1 cellular context compared by ENCODE assay signal in genomic region chr12:124913474-124914391, GRCh38.
TF ChIP-seq lines count a peak whose summit lies in the region.

No MANE protein-coding gene starts in this region.

TF ChIP-seq in K562, 482 proteins besides CTCF, POLR2A, EP300 and RAD21 (continued from another document and continues in another):
- TF ChIP-seq MCM7 (IDR thresholded peaks at IDR 0.05) (no peak), TFE3 (CRISPR knock-in tag; IDR thresholded peaks at IDR 0.05) (no peak; the same call in none of the 2 replicates), POU5F1 (IDR thresholded peaks at IDR 0.05; ENCODE audit: borderline replicate concordance, low read depth, low read length, partially characterized antibody) (no peak), ZBTB26 (CRISPR knock-in tag; IDR thresholded peaks at IDR 0.05) (peak; percentile 20; the same call in 1 of the 2 replicates), ZNF398 (CRISPR knock-in tag; IDR thresholded peaks at IDR 0.05) (no peak), JUND (IDR thresholded peaks at IDR 0.05; ENCODE audit: borderline replicate concordance, low read depth, low read length) (peak; percentile 93), JUND (tag; IDR thresholded peaks at IDR 0.05; ENCODE audit: borderline replicate concordance, low read depth, low read length) (peak; percentile 83; the same call in 2 of the 3 replicates), ARID3A (IDR thresholded peaks at IDR 0.05; ENCODE audit: borderline replicate concordance, low read depth, low read length) (no peak; the same call in 1 of the 2 replicates), KLF1 (tag; IDR thresholded peaks at IDR 0.05) (no peak), TBP (optimal IDR thresholded peaks at IDR 0.05; ENCODE audit: low read depth, low read length) (no peak), ZNF212 (CRISPR knock-in tag; IDR thresholded peaks at IDR 0.05) (no peak), ZNF57 (CRISPR knock-in tag; IDR thresholded peaks at IDR 0.05) (no peak), CBFA2T3 (IDR thresholded peaks at IDR 0.05) (no peak), EHMT2 (IDR thresholded peaks at IDR 0.05) (no peak), NR0B1 (IDR thresholded peaks at IDR 0.05; ENCODE audit: partially characterized antibody) (no peak), PTRF (tag; IDR thresholded peaks at IDR 0.05) (no peak), ZNF780A (CRISPR knock-in tag; IDR thresholded peaks at IDR 0.05) (no peak), NKRF (IDR thresholded peaks at IDR 0.05; ENCODE audit: borderline replicate concordance) (no peak; the same call in 1 of the 2 replicates), RHOXF2B (CRISPR knock-in tag; conservative IDR thresholded peaks at IDR 0.05) (no peak), PCBP1 (IDR thresholded peaks at IDR 0.05; ENCODE audit: low read depth, low read length, poor library complexity, severe bottlenecking) (no peak), PHTF2 (CRISPR knock-in tag; IDR thresholded peaks at IDR 0.05) (peak; percentile 94; the same call in 1 of the 2 replicates), SRSF9 (IDR thresholded peaks at IDR 0.05; ENCODE audit: borderline replicate concordance, low read depth, low read length) (no peak), ZNF174 (CRISPR knock-in tag; IDR thresholded peaks at IDR 0.05) (no peak), ZNF76 (CRISPR knock-in tag; IDR thresholded peaks at IDR 0.05; ENCODE audit: borderline replicate concordance) (no peak), SMARCB1 (IDR thresholded peaks at IDR 0.05; ENCODE audit: insufficient read length, low read depth) (no peak), CSDE1 (IDR thresholded peaks at IDR 0.05) (no peak), ZZZ3 (IDR thresholded peaks at IDR 0.05) (no peak), NFXL1 (CRISPR knock-in tag; IDR thresholded peaks at IDR 0.05) (peak; percentile 73; the same call in 1 of the 2 replicates), HCFC1 (IDR thresholded peaks at IDR 0.05; ENCODE audit: low read depth, low read length) (peak; percentile 58; the same call in 1 of the 2 replicates), KDM5B (IDR thresholded peaks at IDR 0.05; ENCODE audit: insufficient replicate concordance, low read depth, low read length) (no peak), ZNF395 (CRISPR knock-in tag; IDR thresholded peaks at IDR 0.05) (no peak), ZNF707 (CRISPR knock-in tag; conservative IDR thresholded peaks at IDR 0.05) (no peak), NCOA4 (IDR thresholded peaks at IDR 0.05; ENCODE audit: partially characterized antibody) (no peak), KLF6 (CRISPR knock-in tag; IDR thresholded peaks at IDR 0.05; ENCODE audit: borderline replicate concordance) (no peak), ATF1 (CRISPR knock-in tag; IDR thresholded peaks at IDR 0.05) (peak; percentile 85), ATF1 (tag; IDR thresholded peaks at IDR 0.05) (peak; percentile 94), PHF8 (IDR thresholded peaks at IDR 0.05; ENCODE audit: borderline replicate concordance, low read length) (no peak), TARDBP (IDR thresholded peaks at IDR 0.05) (no peak), NR2C1 (IDR thresholded peaks at IDR 0.05) (no peak), NR2C1 (tag; IDR thresholded peaks at IDR 0.05) (no peak), FOXA3 (CRISPR knock-in tag; conservative IDR thresholded peaks at IDR 0.05 in 1 of 2, IDR thresholded peaks at IDR 0.05 in 1 of 2) (no peak), SMARCE1 (IDR thresholded peaks at IDR 0.05) (no peak; the same call in 1 of the 2 replicates), CHAMP1 (IDR thresholded peaks at IDR 0.05) (no peak), TCF15 (CRISPR knock-in tag; IDR thresholded peaks at IDR 0.05) (no peak), E2F3 (CRISPR knock-in tag; IDR thresholded peaks at IDR 0.05) (peak; percentile 43; the same call in 1 of the 2 replicates), HMGN3 (IDR thresholded peaks at IDR 0.05; ENCODE audit: borderline replicate concordance, extremely low read depth, insufficient read length, low read depth, low read length) (peak; percentile 71), BRCA1 (IDR thresholded peaks at IDR 0.05) (no peak), BRCA1 (CRISPR knock-in tag; IDR thresholded peaks at IDR 0.05) (no peak), NFRKB (IDR thresholded peaks at IDR 0.05; ENCODE audit: low read depth) (no peak), SAFB2 (IDR thresholded peaks at IDR 0.05; ENCODE audit: borderline replicate concordance, low read depth, low read length, severe bottlenecking) (no peak), ARID4B (CRISPR knock-in tag; IDR thresholded peaks at IDR 0.05) (no peak)
